ENCODE assay signal across 1 cellular context in the genomic region with DNA sequence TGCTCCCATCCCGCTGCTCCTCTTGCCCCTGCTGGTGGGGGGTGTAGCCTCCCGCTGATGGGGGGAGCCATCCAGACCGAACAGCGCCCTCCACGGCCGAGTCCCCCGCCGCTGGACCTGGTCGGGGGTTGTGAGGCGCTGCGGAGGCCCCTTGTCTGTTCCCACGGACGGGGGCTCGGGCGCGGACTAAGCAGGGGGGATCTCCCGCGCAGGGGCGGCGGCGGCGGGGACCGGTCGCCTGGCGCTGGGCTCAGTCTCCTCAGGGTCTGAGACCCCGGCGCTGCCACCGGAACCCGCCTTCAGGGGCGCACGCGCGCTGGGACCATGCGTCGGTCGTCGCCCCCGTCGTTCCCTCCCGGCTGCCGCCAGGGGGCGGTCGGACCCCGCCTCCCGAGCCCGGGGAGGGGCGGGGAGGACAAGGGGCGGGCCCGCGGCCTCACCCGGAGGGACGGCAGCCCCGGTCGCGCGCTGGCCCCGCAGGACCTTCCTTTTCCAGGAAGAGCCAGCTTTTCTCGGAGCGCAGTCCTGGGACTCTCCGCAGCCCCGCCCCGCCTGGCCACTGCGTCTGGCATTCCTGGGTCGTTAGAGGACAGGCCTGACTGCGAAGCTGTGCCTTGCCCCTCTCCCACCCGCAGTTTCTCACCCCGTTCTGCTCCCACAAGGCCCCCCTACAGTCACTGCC.
A peak's percentile ranks its signal among the peaks of the same experiment; 100 is the strongest.
TF ChIP-seq lines count a peak whose summit lies in the region.

No MANE protein-coding gene starts in this region.

TF ChIP-seq in HCT116, 20 proteins besides CTCF, POLR2A, EP300 and RAD21 (continued from another document):
- TF ChIP-seq, protein P1, sequence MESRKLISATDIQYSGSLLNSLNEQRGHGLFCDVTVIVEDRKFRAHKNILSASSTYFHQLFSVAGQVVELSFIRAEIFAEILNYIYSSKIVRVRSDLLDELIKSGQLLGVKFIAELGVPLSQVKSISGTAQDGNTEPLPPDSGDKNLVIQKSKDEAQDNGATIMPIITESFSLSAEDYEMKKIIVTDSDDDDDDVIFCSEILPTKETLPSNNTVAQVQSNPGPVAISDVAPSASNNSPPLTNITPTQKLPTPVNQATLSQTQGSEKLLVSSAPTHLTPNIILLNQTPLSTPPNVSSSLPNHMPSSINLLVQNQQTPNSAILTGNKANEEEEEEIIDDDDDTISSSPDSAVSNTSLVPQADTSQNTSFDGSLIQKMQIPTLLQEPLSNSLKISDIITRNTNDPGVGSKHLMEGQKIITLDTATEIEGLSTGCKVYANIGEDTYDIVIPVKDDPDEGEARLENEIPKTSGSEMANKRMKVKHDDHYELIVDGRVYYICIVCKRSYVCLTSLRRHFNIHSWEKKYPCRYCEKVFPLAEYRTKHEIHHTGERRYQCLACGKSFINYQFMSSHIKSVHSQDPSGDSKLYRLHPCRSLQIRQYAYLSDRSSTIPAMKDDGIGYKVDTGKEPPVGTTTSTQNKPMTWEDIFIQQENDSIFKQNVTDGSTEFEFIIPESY (IDR thresholded peaks at IDR 0.05; ENCODE audit: extremely low read depth, insufficient replicate concordance, low read length), result peak; percentile 18
- no peak for TF ChIP-seq SRF (IDR thresholded peaks at IDR 0.05; ENCODE audit: low read depth)
- TF ChIP-seq SIN3A (IDR thresholded peaks at IDR 0.05; ENCODE audit: low read depth), result peak; percentile 40; the same call in 1 of the 2 replicates
- TF ChIP-seq, protein P2, sequence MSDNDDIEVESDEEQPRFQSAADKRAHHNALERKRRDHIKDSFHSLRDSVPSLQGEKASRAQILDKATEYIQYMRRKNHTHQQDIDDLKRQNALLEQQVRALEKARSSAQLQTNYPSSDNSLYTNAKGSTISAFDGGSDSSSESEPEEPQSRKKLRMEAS (IDR thresholded peaks at IDR 0.05), result peak; percentile 76
- TF ChIP-seq CBX3 (IDR thresholded peaks at IDR 0.05; ENCODE audit: low read depth), result no peak; the same call in 1 of the 2 replicates
- TF ChIP-seq YY1 (IDR thresholded peaks at IDR 0.05; ENCODE audit: extremely low read depth, insufficient replicate concordance, low read depth, low read length), result peak; percentile 57
